17 cellular contexts compared by ENCODE assay signal in the genomic region with DNA sequence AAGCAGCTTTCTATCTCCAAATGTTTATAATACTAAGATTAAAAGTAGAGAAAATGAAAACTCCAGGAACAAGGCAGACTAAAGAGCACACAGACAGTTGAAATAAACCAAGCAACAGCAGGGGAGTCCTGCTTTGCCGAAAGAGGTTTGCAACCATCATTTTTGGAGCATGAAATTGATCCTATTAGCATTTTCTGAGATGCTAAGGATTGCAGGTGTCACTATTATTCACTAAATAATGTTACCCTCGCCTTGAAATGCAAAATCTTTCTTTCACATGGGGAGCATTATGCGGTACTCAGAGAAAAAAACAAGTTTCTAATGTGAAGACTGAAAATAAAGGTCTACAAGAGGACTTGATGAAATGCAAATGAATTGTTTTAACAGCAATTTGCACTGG.
DNase-seq lines count a peak whose midpoint lies in the region; ATAC-seq lines count a peak whose summit lies in the region.
"Had no signal": no experiment of that assay in that cellular context is flagged by ENCODE, and none has a peak within 500 bp of the region (broad histone marks: within the 10 kb centered on the region; RNA-seq: fewer than 3 reads in every experiment).

No MANE protein-coding gene starts in this region.

- no peak for ATAC-seq in HG03095 (IDR thresholded peaks at IDR 0.05; ENCODE audit: unreplicated experiment)
- ATAC-seq: CD8-positive, alpha-beta T cell; GM12878 had no signal

- no peaks in the 10 kb centered on the region for H3K36me3 ChIP-seq in neuron (ENCODE audit: insufficient read depth, low read length)
- H3K36me3 ChIP-seq: BLaER1 had no signal

- H3K4me1 ChIP-seq in neuron (ENCODE audit: insufficient read depth, low read length): peaks cover 20% of the 10 kb centered on the region
- H3K4me1 ChIP-seq: BLaER1 had no signal

- H3K27me3 ChIP-seq in neuron (ENCODE audit: insufficient read depth, low read length): no peaks in the 10 kb centered on the region
- H3K27me3 ChIP-seq: BLaER1 had no signal

- DNase-seq in NCI-H1417 (lab: John Stamatoyannopoulos, UW) (peak in 2 of 3 experiments; percentile 37 to 66), NCI-H1417 treated with DMSO at 0.1 percent for 48 hours (lab: John Stamatoyannopoulos, UW) (no peak), cerebellar cortex (ENCODE audit: low spot score) (peak; percentile 61)
- no peak for DNase-seq in activated effector memory CD4-positive, alpha-beta T cell treated with anti-CD3 and anti-CD28 coated beads, Interleukin-2, amount 50 U/mL, for 16 hours
- DNase-seq: Caco-2; CD4-positive, CD25-positive, alpha-beta regulatory T cell; CD8-positive, alpha-beta T cell; DMS153; DND-41; GDM1; GM23248; H9; HFFc6 had no signal

- peak overlapping the region; percentile 56 for H2AFZ ChIP-seq in neuron (ENCODE audit: low read depth, low read length)
- H2AFZ ChIP-seq: GM23248 had no signal

- no peak overlapping the region for H3K4me3 ChIP-seq in neuron (ENCODE audit: low read length)
- H3K4me3 ChIP-seq: BLaER1, GM12878, GM23248 had no signal

- no peaks in the 10 kb centered on the region for H3K9me3 ChIP-seq in neuron (ENCODE audit: low read length)
- H3K9me3 ChIP-seq: BLaER1, Caco-2 had no signal

Comparison
In these comparisons a context has a peak if more than half of its experiments do, and no peak if none do; other contexts are left out.
1. DNase-seq: peak in NCI-H1417 (2 of 3) and cerebellar cortex (single experiment); none in NCI-H1417 treated with DMSO at 0.1 percent for 48 hours (single experiment) and activated effector memory CD4-positive, alpha-beta T cell treated with anti-CD3 and anti-CD28 coated beads, Interleukin-2, amount 50 U/mL, for 16 hours (single experiment).